Comparison of ENCODE assay signal across 15 cellular contexts in the genomic region with DNA sequence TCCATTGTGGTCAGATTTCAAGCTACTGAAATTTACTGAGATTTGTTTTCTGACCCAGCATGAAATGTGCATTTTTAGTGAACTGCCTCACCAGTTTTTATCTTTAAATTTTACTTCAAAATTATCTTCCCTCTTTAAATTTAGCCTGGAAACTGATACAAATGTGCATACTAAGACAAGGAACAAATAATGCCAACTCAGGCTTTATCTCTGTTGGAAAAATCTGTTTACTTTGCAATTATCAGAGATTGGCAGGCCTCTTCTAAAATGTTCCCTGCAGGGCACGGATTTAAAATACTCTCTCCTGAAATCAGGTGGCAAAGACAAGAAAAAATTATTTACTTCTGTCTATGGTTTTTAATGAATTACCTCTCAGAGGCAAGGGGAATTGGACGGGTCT.
A peak's percentile ranks its signal among the peaks of the same experiment; 100 is the strongest.
DNase-seq lines count a peak whose midpoint lies in the region; ATAC-seq and TF ChIP-seq lines count a peak whose summit lies in the region.
"Had no signal": no experiment of that assay in that cellular context is flagged by ENCODE, and none has a peak within 500 bp of the region (broad histone marks: within the 10 kb centered on the region; RNA-seq: fewer than 3 reads in every experiment).

No MANE protein-coding gene starts in this region.

- peak overlapping the region; percentile 67 for H3K27ac ChIP-seq in SJSA1

- no peaks in the 10 kb centered on the region; the same call in 1 of the 2 replicates for H3K36me3 ChIP-seq in SJSA1

- no peaks in the 10 kb centered on the region for H3K27me3 ChIP-seq in SJSA1 (replicated peaks)

- DNase-seq in COR-L47 (lab: John Stamatoyannopoulos, UW) (peak; percentile 48), NCI-H1092 (lab: John Stamatoyannopoulos, UW) (peak; percentile 32), NCI-H2227 treated with DMSO at 0.1 percent for 48 hours (lab: John Stamatoyannopoulos, UW) (peak; percentile 21), SJSA1 (ENCODE audit: low read depth in 1 of 2, low spot score in 2 of 2) (no peak), NCI-H526 (lab: John Stamatoyannopoulos, UW) (no peak)
- no peak for DNase-seq in stimulated activated naive CD4-positive, alpha-beta T cell treated with Interleukin-2 at 50 U/mL for 16 hours (lab: John Stamatoyannopoulos, UW)
- DNase-seq: CD4-positive, CD25-positive, alpha-beta regulatory T cell; H7; KBM-7; NCI-H1694; NCI-H2171; NCI-H774 had no signal

- peaks cover 42% of the 10 kb centered on the region for H3K4me1 ChIP-seq in SJSA1 (replicated peaks)

- no peaks in the 10 kb centered on the region for H3K9me3 ChIP-seq in SJSA1 (replicated peaks)

- no peak for ATAC-seq in GM18505 (IDR thresholded peaks at IDR 0.05; ENCODE audit: unreplicated experiment)
- ATAC-seq: Panc1, Right ventricle myocardium inferior had no signal

- TF ChIP-seq POLR2A in GM18505 (IDR thresholded peaks at IDR 0.05; ENCODE audit: borderline replicate concordance, extremely low read depth, insufficient read depth, insufficient read length), result no peak

- no peak overlapping the region for H3K4me3 ChIP-seq in SJSA1

Comparison
In these comparisons a context has a peak if more than half of its experiments do, and no peak if none do; other contexts are left out.
1. DNase-seq: peak in COR-L47 (single experiment), NCI-H1092 (single experiment) and NCI-H2227 treated with DMSO at 0.1 percent for 48 hours (single experiment); none in SJSA1 (0 of 2), NCI-H526 (0 of 2) and stimulated activated naive CD4-positive, alpha-beta T cell treated with Interleukin-2 at 50 U/mL for 16 hours (single experiment).